ENCODE assay signal across 36 cellular contexts in the genomic region with DNA sequence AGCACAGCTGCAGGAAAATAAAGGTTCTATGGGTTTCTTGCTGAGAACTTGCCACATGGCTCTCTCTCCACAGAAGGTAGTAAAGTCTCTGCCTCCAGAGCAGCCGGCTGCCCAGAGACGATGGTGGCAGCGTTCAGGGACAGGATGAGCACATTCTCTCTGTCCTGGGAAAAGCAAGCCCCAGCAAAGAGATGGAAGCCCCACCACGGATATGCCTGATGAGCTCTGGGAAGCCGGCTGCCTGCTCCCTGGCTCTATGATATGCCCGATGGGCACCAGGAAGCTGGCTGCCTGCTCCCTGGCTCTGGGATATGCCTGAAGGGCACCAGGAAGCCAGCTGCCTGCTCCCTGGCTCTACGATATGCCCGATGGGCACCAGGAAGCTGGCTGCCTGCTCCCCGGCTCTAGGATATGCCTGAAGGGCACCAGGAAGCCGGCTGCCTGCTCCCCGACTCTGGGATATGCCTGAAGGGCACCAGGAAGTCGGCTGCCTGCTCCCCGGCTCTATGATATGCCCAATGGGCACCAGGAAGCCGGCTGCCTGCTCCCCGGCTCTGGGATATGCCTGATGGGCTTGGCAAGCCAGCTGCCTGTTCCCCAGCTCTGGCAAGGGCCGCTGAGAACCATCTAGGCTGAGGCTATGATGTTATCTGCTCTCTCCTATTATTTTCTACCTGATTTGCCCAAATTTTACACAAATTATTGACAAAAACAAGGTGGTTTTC. TPM values are rescaled to one million over a fixed set of nuclear protein-coding genes. Genes with fewer than 3 reads are reported as not detected.
"Had no signal": no experiment of that assay in that cellular context is flagged by ENCODE, and none has a peak within 500 bp of the region (broad histone marks: within the 10 kb centered on the region; RNA-seq: fewer than 3 reads in every experiment).

No MANE protein-coding gene starts in this region.

- H3K27ac Mint-ChIP-seq: activated B cell treated with CpG ODN at 0.5 μM for 24 hours; activated CD4-positive, alpha-beta memory T cell treated with anti-CD3 and anti-CD28 coated beads for 36 hours; activated CD4-positive, alpha-beta T cell treated with anti-CD3 and anti-CD28 coated beads, Interleukin-2, amount 10 ng/mL, durations not matched to agents 24 days and 14 days; activated CD8-positive, alpha-beta T cell treated with anti-CD3 and anti-CD28 coated beads for 36 hours; activated naive CD8-positive, alpha-beta T cell; activated naive CD8-positive, alpha-beta T cell treated with anti-CD3 and anti-CD28 coated beads, Interleukin-2, amount 10 ng/mL, durations not matched to agents 7 days and 5 days; activated naive CD8-positive, alpha-beta T cell treated with anti-CD3 and anti-CD28 coated beads, Interleukin-2, amount 50 U/mL, for 24 hours; activated T-cell treated with anti-CD3 and anti-CD28 coated beads, Interleukin-2, amount 50 U/mL, for 72 hours; activated T-helper 1 cell treated with anti-CD3 and anti-CD28 coated beads, Interleukin-12 subunit alpha, Interleukin-12 subunit beta, Interleukin-2, Interleukin-4 antibody, amounts not matched to agents 30 ng/mL and 10 ng/mL and 1 ng/mL, durations not matched to agents 14 hours and 24 hours and 36 hours; activated T-helper 17 cell treated with anti-CD3 and anti-CD28 coated beads, Interleukin-2, amount 50 U/mL, for 72 hours; brain; T-helper 1 cell treated with Interleukin-12 subunit alpha and Interleukin-12 subunit beta and Interleukin-4 antibody, amounts not matched to agents 30 μg/mL and 1 μg/mL, for 36 hours; T-helper 2 cell treated with Interferon-gamma antibody and Interleukin-4, amounts not matched to agents 5 μg/mL and 100 μg/mL, for 36 hours had no signal

- H3K4me1 Mint-ChIP-seq: activated B cell treated with CpG ODN at 0.5 μM for 24 hours; activated CD4-positive, alpha-beta T cell treated with anti-CD3 and anti-CD28 coated beads, Interleukin-2, amount 10 ng/mL, durations not matched to agents 24 days and 14 days; activated naive CD8-positive, alpha-beta T cell treated with anti-CD3 and anti-CD28 coated beads, Interleukin-2, amount 50 U/mL, for 24 hours; activated T-helper 17 cell treated with anti-CD3 and anti-CD28 coated beads, Interleukin-2, amount 50 U/mL, for 72 hours; central memory CD8-positive, alpha-beta T cell had no signal

- H3K9me3 ChIP-seq: ascending aorta had no signal

- DNase-seq: activated B cell treated with CpG ODN at 0.5 μM for 24 hours; activated CD4-positive, alpha-beta memory T cell treated with anti-CD3 and anti-CD28 coated beads for 36 hours; activated CD4-positive, alpha-beta T cell treated with anti-CD3 and anti-CD28 coated beads for 4 hours; activated CD4-positive, alpha-beta T cell treated with anti-CD3 and anti-CD28 coated beads, Interleukin-2, amount 10 ng/mL, durations not matched to agents 24 days and 14 days; activated CD4-positive, alpha-beta T cell treated with anti-CD3 and anti-CD28 coated beads, Interleukin-2, amount 50 U/mL, for 1 hour; activated CD4-positive, alpha-beta T cell treated with anti-CD3 and anti-CD28 coated beads, Interleukin-2, amount 50 U/mL, for 4 hours; activated CD4-positive, CD25-positive, alpha-beta regulatory T cell treated with anti-CD3 and anti-CD28 coated beads, Interleukin-2, amount 50 U/mL, for 72 hours; activated CD8-positive, alpha-beta memory T cell treated with anti-CD3 and anti-CD28 coated beads, Interleukin-2, amount 50 U/mL, for 4 hours; activated CD8-positive, alpha-beta T cell treated with anti-CD3 and anti-CD28 coated beads for 36 hours; activated gamma-delta T cell; activated naive CD4-positive, alpha-beta T cell treated with anti-CD3 and anti-CD28 coated beads, Interleukin-2, amount 50 U/mL, for 16 hours; activated naive CD4-positive, alpha-beta T cell treated with Interleukin-2 at 50 U/mL for 16 hours; activated naive CD8-positive, alpha-beta T cell treated with anti-CD3 and anti-CD28 coated beads, Interleukin-2, amount 10 ng/mL, durations not matched to agents 7 days and 5 days; activated naive CD8-positive, alpha-beta T cell treated with anti-CD3 and anti-CD28 coated beads, Interleukin-2, amount 50 U/mL, for 24 hours; activated T-cell treated with anti-CD3 and anti-CD28 coated beads for 4 hours; activated T-cell treated with anti-CD3 and anti-CD28 coated beads, Interleukin-2, amount 50 U/mL, for 1 hour; activated T-cell treated with anti-CD3 and anti-CD28 coated beads, Interleukin-2, amount 50 U/mL, for 4 hours; activated T-cell treated with anti-CD3 and anti-CD28 coated beads, Interleukin-2, amount 50 U/mL, for 72 hours; amygdala; anterior cingulate cortex; caudate nucleus; SW 1271; T-helper 1 cell; T-helper 2 cell; T-helper 9 cell had no signal

- H3K4me3 ChIP-seq: ascending aorta, cardiac muscle cell had no signal

- H3K4me1 ChIP-seq: ascending aorta had no signal

- H3K27ac ChIP-seq: ascending aorta, cardiac muscle cell, VCaP had no signal

- H3K4me3 Mint-ChIP-seq: activated B cell treated with CpG ODN at 0.5 μM for 24 hours; activated CD4-positive, alpha-beta memory T cell treated with anti-CD3 and anti-CD28 coated beads for 36 hours; activated CD4-positive, alpha-beta T cell treated with anti-CD3 and anti-CD28 coated beads, Interleukin-2, amount 10 ng/mL, durations not matched to agents 24 days and 14 days; activated CD8-positive, alpha-beta T cell treated with anti-CD3 and anti-CD28 coated beads for 36 hours; activated naive CD8-positive, alpha-beta T cell; activated naive CD8-positive, alpha-beta T cell treated with anti-CD3 and anti-CD28 coated beads, Interleukin-2, amount 10 ng/mL, durations not matched to agents 7 days and 5 days; activated naive CD8-positive, alpha-beta T cell treated with anti-CD3 and anti-CD28 coated beads, Interleukin-2, amount 50 U/mL, for 24 hours; activated T-cell treated with anti-CD3 and anti-CD28 coated beads, Interleukin-2, amount 50 U/mL, for 4 hours; activated T-cell treated with anti-CD3 and anti-CD28 coated beads, Interleukin-2, amount 50 U/mL, for 72 hours; activated T-helper 1 cell treated with anti-CD3 and anti-CD28 coated beads, Interleukin-12 subunit alpha, Interleukin-12 subunit beta, Interleukin-2, Interleukin-4 antibody, amounts not matched to agents 30 ng/mL and 10 ng/mL and 1 ng/mL, durations not matched to agents 14 hours and 24 hours and 36 hours; activated T-helper 17 cell treated with anti-CD3 and anti-CD28 coated beads, Interleukin-2, amount 50 U/mL, for 72 hours; brain; central memory CD8-positive, alpha-beta T cell; T-helper 1 cell treated with Interleukin-12 subunit alpha and Interleukin-12 subunit beta and Interleukin-4 antibody, amounts not matched to agents 30 μg/mL and 1 μg/mL, for 36 hours; T-helper 2 cell treated with Interferon-gamma antibody and Interleukin-4, amounts not matched to agents 5 μg/mL and 100 μg/mL, for 36 hours had no signal

- H3K36me3 Mint-ChIP-seq: activated CD4-positive, alpha-beta memory T cell treated with anti-CD3 and anti-CD28 coated beads for 36 hours; activated naive CD8-positive, alpha-beta T cell; activated naive CD8-positive, alpha-beta T cell treated with anti-CD3 and anti-CD28 coated beads, Interleukin-2, amount 10 ng/mL, durations not matched to agents 7 days and 5 days had no signal

- H3K27me3 Mint-ChIP-seq: activated CD4-positive, alpha-beta T cell treated with anti-CD3 and anti-CD28 coated beads, Interleukin-2, amount 10 ng/mL, durations not matched to agents 24 days and 14 days; activated naive CD8-positive, alpha-beta T cell; activated naive CD8-positive, alpha-beta T cell treated with anti-CD3 and anti-CD28 coated beads, Interleukin-2, amount 50 U/mL, for 24 hours had no signal

- ATAC-seq: activated CD8-positive, alpha-beta T cell treated with anti-CD3 and anti-CD28 coated beads for 36 hours; activated naive CD8-positive, alpha-beta T cell treated with anti-CD3 and anti-CD28 coated beads, Interleukin-2, amount 50 U/mL, for 24 hours; activated T-cell treated with anti-CD3 and anti-CD28 coated beads, Interleukin-2, amount 50 U/mL, for 4 hours; activated T-cell treated with anti-CD3 and anti-CD28 coated beads, Interleukin-2, amount 50 U/mL, for 72 hours; activated T-helper 17 cell treated with anti-CD3 and anti-CD28 coated beads, Interleukin-2, amount 50 U/mL, for 72 hours had no signal

- H3K36me3 ChIP-seq: ascending aorta, cardiac muscle cell had no signal

- H3K9me3 Mint-ChIP-seq: activated B cell treated with CpG ODN at 0.5 μM for 24 hours; activated CD4-positive, alpha-beta memory T cell treated with anti-CD3 and anti-CD28 coated beads for 36 hours; activated CD4-positive, alpha-beta T cell treated with anti-CD3 and anti-CD28 coated beads, Interleukin-2, amount 10 ng/mL, durations not matched to agents 24 days and 14 days; activated CD8-positive, alpha-beta T cell treated with anti-CD3 and anti-CD28 coated beads for 36 hours; activated naive CD8-positive, alpha-beta T cell treated with anti-CD3 and anti-CD28 coated beads, Interleukin-2, amount 50 U/mL, for 24 hours; activated T-cell treated with anti-CD3 and anti-CD28 coated beads, Interleukin-2, amount 50 U/mL, for 4 hours; activated T-cell treated with anti-CD3 and anti-CD28 coated beads, Interleukin-2, amount 50 U/mL, for 72 hours; activated T-helper 1 cell treated with anti-CD3 and anti-CD28 coated beads, Interleukin-12 subunit alpha, Interleukin-12 subunit beta, Interleukin-2, Interleukin-4 antibody, amounts not matched to agents 30 ng/mL and 10 ng/mL and 1 ng/mL, durations not matched to agents 14 hours and 24 hours and 36 hours; activated T-helper 17 cell treated with anti-CD3 and anti-CD28 coated beads, Interleukin-2, amount 50 U/mL, for 72 hours; central memory CD8-positive, alpha-beta T cell; T-helper 1 cell treated with Interleukin-12 subunit alpha and Interleukin-12 subunit beta and Interleukin-4 antibody, amounts not matched to agents 30 μg/mL and 1 μg/mL, for 36 hours; T-helper 2 cell treated with Interferon-gamma antibody and Interleukin-4, amounts not matched to agents 5 μg/mL and 100 μg/mL, for 36 hours had no signal

- H3K27me3 ChIP-seq: ascending aorta had no signal

RNA-seq across cellular contexts. Expression of a gene that starts 21.5 kb away (rescaled TPM):
- total RNA-seq: activated CD4-positive, alpha-beta T cell treated with anti-CD3 and anti-CD28 coated beads, Interleukin-2, amount 10 ng/mL, durations not matched to agents 24 days and 14 days; activated T-helper 1 cell treated with anti-CD3 and anti-CD28 coated beads, Interleukin-12 subunit alpha, Interleukin-12 subunit beta, Interleukin-2, Interleukin-4 antibody, amounts not matched to agents 30 ng/mL and 10 ng/mL and 1 ng/mL, durations not matched to agents 14 hours and 24 hours and 36 hours; bronchial epithelial cell had no signal
